Comparison of ENCODE assay signal across 8 cellular contexts in the genomic region with DNA sequence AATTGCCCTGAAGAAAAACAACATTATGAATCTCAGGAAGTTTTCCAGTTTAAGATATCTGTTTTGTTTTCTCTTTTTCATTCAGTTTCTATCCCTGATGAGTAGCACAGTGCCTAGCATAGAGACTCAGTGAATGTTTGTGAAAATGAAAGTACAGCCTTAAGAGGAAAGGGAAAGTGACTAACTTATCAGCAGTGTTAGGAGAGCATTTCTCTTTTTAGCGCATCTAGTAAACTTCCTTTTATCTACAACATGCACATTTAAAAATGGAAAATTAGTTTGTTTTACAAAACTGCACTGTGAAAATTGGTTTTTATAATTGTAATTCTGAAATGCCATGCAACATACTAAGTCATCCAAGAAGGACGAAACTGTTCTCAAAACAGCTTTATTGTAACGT.
DNase-seq lines count a peak whose midpoint lies in the region; ATAC-seq lines count a peak whose summit lies in the region.

No MANE protein-coding gene starts in this region.

- DNase-seq in EH (ENCODE audit: low read depth): peak; percentile 5
- peak; percentile 28 for DNase-seq in NAMALWA (ENCODE audit: low spot score)
- DNase-seq in Right ventricle myocardium superior: no peak
- DNase-seq in GM19238 (ENCODE audit: insufficient read length, low spot score): no peak
- no peak for DNase-seq in NCI-H69 (lab: John Stamatoyannopoulos, UW)
- no peak for DNase-seq in T1000 (lab: John Stamatoyannopoulos, UW)

- ATAC-seq in GM21447 (IDR thresholded peaks at IDR 0.05; ENCODE audit: unreplicated experiment) (peak; percentile 99), Right ventricle myocardium superior (ENCODE audit: poor library complexity) (peak; percentile 57)

- peak overlapping the region; percentile 50 for H3K27ac ChIP-seq in temporal lobe (ENCODE audit: low read depth, low read length)

- intact Hi-C loops in Right ventricle myocardium superior (cut with DNase I): loop anchor here (10.0 kb wide), 1 partner anchor 109 kb away; no protein-coding TSS in a partner anchor

Comparison
In these comparisons a context has a peak if more than half of its experiments do, and no peak if none do; other contexts are left out.
1. DNase-seq: peak in EH (single experiment) and NAMALWA (single experiment); none in Right ventricle myocardium superior (single experiment), GM19238 (single experiment), NCI-H69 (single experiment) and T1000 (single experiment).